In the genomic region with DNA sequence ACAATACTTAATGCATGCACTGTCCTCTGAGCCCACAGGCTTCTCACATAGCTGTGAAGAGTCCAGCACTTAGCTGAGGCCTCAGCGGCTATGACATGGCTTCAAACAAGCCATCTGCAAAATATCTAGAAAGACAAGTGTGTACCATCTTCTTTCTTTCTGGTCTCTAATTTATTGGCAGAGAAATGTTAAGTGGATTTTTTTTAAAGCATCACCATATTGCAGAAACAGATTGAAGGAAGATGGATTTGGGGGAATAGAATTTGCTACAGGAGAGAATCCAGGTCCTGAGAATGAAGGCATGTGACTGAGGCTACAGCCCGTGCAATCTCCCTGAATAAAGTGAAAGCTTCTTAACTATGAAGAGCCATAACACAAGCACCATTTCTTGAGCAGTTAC, we compare ENCODE assay signal across 22 cellular contexts.
"Had no signal": no experiment of that assay in that cellular context is flagged by ENCODE, and none has a peak within 500 bp of the region (broad histone marks: within the 10 kb centered on the region; RNA-seq: fewer than 3 reads in every experiment).

No MANE protein-coding gene starts in this region.

- DNase-seq: stimulated activated CD4-positive, alpha-beta T cell treated with anti-CD3 and anti-CD28 coated beads, Interleukin-2, amount 100 ng/mL, for 48 hours; stimulated activated CD4-positive, alpha-beta T cell treated with anti-CD3 and anti-CD28 coated beads, Interleukin-4, amount 100 ng/mL, for 1 hour; stimulated activated CD4-positive, alpha-beta T cell treated with anti-CD3 and anti-CD28 coated beads, Interleukin-4, amount 100 ng/mL, for 24 hours; stimulated activated CD4-positive, alpha-beta T cell treated with anti-CD3 and anti-CD28 coated beads, Interleukin-4, amount 100 ng/mL, for 4 hours; stimulated activated CD8-positive, alpha-beta memory T cell treated with anti-CD3 and anti-CD28 coated beads, Interleukin-4, amount 100 ng/mL, for 48 hours; stimulated activated naive B cell treated with anti-CD40 and anti-IgM and Interleukin-4, amounts not matched to agents 10 μg/mL and 1 μg/mL and 100 μg/mL, for 72 hours; stimulated activated naive CD4-positive, alpha-beta T cell; stimulated activated naive CD4-positive, alpha-beta T cell treated with Interleukin-2 at 50 U/mL for 16 hours; stimulated activated naive CD8-positive, alpha-beta T cell treated with anti-CD3 and anti-CD28 coated beads, Interleukin-15, amount 100 ng/mL, for 72 hours; stimulated activated naive CD8-positive, alpha-beta T cell treated with anti-CD3 and anti-CD28 coated beads, Interleukin-15, Interleukin-2, amounts not matched to agents 100 U/mL and 50 U/mL, for 24 hours; stomach; substantia nigra; testis; thyroid gland; tibial artery; transverse colon; trophoblast cell; upper lobe of left lung; upper lobe of right lung; uterus had no signal

- ATAC-seq: stimulated activated effector memory CD8-positive, alpha-beta T cell treated with anti-CD3 and anti-CD28 coated beads, Interleukin-12 subunit alpha, Interleukin-12 subunit beta, amount 100 ng/mL, for 72 hours; stimulated activated memory B cell treated with anti-CD40 and anti-IgM and Interleukin-4, amounts not matched to agents 10 μg/mL and 1 μg/mL and 100 μg/mL, for 72 hours; stimulated activated naive B cell treated with anti-CD40 and anti-IgM and Interleukin-4, amounts not matched to agents 10 μg/mL and 1 μg/mL and 100 μg/mL, for 72 hours; stimulated activated naive CD8-positive, alpha-beta T cell treated with anti-CD3 and anti-CD28 coated beads, Interleukin-15, amount 100 ng/mL, for 72 hours; stimulated activated naive CD8-positive, alpha-beta T cell treated with anti-CD3 and anti-CD28 coated beads, Interleukin-15, Interleukin-2, amounts not matched to agents 100 U/mL and 50 U/mL, for 24 hours; upper lobe of right lung had no signal
